Comparison of ENCODE assay signal across 12 cellular contexts in genomic region chr16:51556694-51557327, GRCh38.
A peak's percentile ranks its signal among the peaks of the same experiment; 100 is the strongest.
DNase-seq lines count a peak whose midpoint lies in the region; ATAC-seq and TF ChIP-seq lines count a peak whose summit lies in the region.
"Had no signal": no experiment of that assay in that cellular context is flagged by ENCODE, and none has a peak within 500 bp of the region (broad histone marks: within the 10 kb centered on the region; RNA-seq: fewer than 3 reads in every experiment).

No MANE protein-coding gene starts in this region.

- H3K4me3 Mint-ChIP-seq in CD8-positive, alpha-beta memory T cell, result no peak overlapping the region
- H3K4me3 Mint-ChIP-seq: T-cell had no signal

- no peaks in the 10 kb centered on the region for H3K27me3 Mint-ChIP-seq in CD8-positive, alpha-beta memory T cell

- POLR2A ChIA-PET in CD8-positive, alpha-beta memory T cell (lab: Charles Lee), result no interaction called here

- DNase-seq in EH (ENCODE audit: low read depth) (peak; percentile 97), RPMI7951 (ENCODE audit: low read depth) (peak; percentile 95), epithelial cell of esophagus (ENCODE audit: low read depth) (peak; percentile 91), ovary (peak; percentile 21 to 65 (median 60)), Right ventricle myocardium superior (no peak), NCI-H146 (lab: John Stamatoyannopoulos, UW) (no peak)
- no peak for DNase-seq in CD8-positive, alpha-beta memory T cell
- DNase-seq: activated T-cell treated with anti-CD3 and anti-CD28 coated beads, Interleukin-2, amount 50 U/mL, for 1 hour; NCI-H226; T-cell had no signal

- CTCF ChIA-PET in CD8-positive, alpha-beta memory T cell (lab: Charles Lee), result no interaction called here

- intact Hi-C loops in ovary (cut with DNase I), result no loop called here
- intact Hi-C loops in Right ventricle myocardium superior (cut with DNase I), result no loop called here

- TF ChIP-seq CTCF in epithelial cell of esophagus (IDR thresholded peaks at IDR 0.05; ENCODE audit: insufficient read depth, low read depth, low read length, missing control alignments) (no peak), ovary (IDR thresholded peaks at IDR 0.05) (no peak)

- no peaks in the 10 kb centered on the region for H3K36me3 ChIP-seq in ovary
- H3K36me3 ChIP-seq in CD8-positive, alpha-beta memory T cell (ENCODE audit: insufficient read depth, low read length), result no peaks in the 10 kb centered on the region

- 5 to 8% (median 6%) methylated on average over 9 of the region's 9 CpGs for WGBS in ovary, 3 donors

- H3K4me3 ChIP-seq in epithelial cell of esophagus (ENCODE audit: low read length) (no peak overlapping the region), ovary (no peak overlapping the region)
- H3K4me3 ChIP-seq in CD8-positive, alpha-beta memory T cell (ENCODE audit: low read length), result no peak overlapping the region

- no peaks in the 10 kb centered on the region for H3K4me1 Mint-ChIP-seq in CD8-positive, alpha-beta memory T cell
- H3K4me1 Mint-ChIP-seq: T-cell had no signal

- no peaks in the 10 kb centered on the region for H3K36me3 Mint-ChIP-seq in CD8-positive, alpha-beta memory T cell
- H3K36me3 Mint-ChIP-seq: T-cell had no signal

- H3K27ac ChIP-seq in ovary, result no peak overlapping the region
- H3K27ac ChIP-seq in CD8-positive, alpha-beta memory T cell (ENCODE audit: low read depth, low read length), result no peak overlapping the region
- H3K27ac ChIP-seq: parathyroid adenoma had no signal

- H3K4me1 ChIP-seq in ovary (ENCODE audit: insufficient read depth), result no peaks in the 10 kb centered on the region
- no peaks in the 10 kb centered on the region for H3K4me1 ChIP-seq in CD8-positive, alpha-beta memory T cell (ENCODE audit: insufficient read depth, low read length)
- H3K4me1 ChIP-seq: parathyroid adenoma had no signal

- H3K9me3 ChIP-seq in ovary, result no peaks in the 10 kb centered on the region
- no peaks in the 10 kb centered on the region for H3K9me3 ChIP-seq in CD8-positive, alpha-beta memory T cell (ENCODE audit: low read length)

- H3K27ac Mint-ChIP-seq in CD8-positive, alpha-beta memory T cell, result no peak overlapping the region
- H3K27ac Mint-ChIP-seq: T-cell had no signal

- no peak for TF ChIP-seq EP300 in ovary (IDR thresholded peaks at IDR 0.05)

- H3K9me3 Mint-ChIP-seq in CD8-positive, alpha-beta memory T cell, result peaks cover 0 to 14% (median 11%) of the 10 kb centered on the region in 5 donors

- no peak for TF ChIP-seq POLR2A in ovary (IDR thresholded peaks at IDR 0.05)

- ATAC-seq in Right ventricle myocardium superior (ENCODE audit: poor library complexity) (no peak), GM18867 (IDR thresholded peaks at IDR 0.05; ENCODE audit: unreplicated experiment) (no peak)
- ATAC-seq: T-cell had no signal

- no peaks in the 10 kb centered on the region for H3K27me3 ChIP-seq in ovary
- no peaks in the 10 kb centered on the region for H3K27me3 ChIP-seq in CD8-positive, alpha-beta memory T cell (ENCODE audit: insufficient read depth, low read length, poor library complexity, severe bottlenecking)

Comparison
In these comparisons a context has a peak if more than half of its experiments do, and no peak if none do; other contexts are left out.
1. DNase-seq: peak in EH (single experiment), RPMI7951 (single experiment), epithelial cell of esophagus (single experiment) and ovary (5 of 5); none in Right ventricle myocardium superior (single experiment), CD8-positive, alpha-beta memory T cell (0 of 5) and NCI-H146 (single experiment).